In genomic region chr9:134618163-134618822, GRCh38 we compare ENCODE assay signal across 15 cellular contexts. TPM values are rescaled to one million over a fixed set of nuclear protein-coding genes. Genes with fewer than 3 reads are reported as not detected.
DNase-seq lines count a peak whose midpoint lies in the region; ATAC-seq and TF ChIP-seq lines count a peak whose summit lies in the region.
"Had no signal": no experiment of that assay in that cellular context is flagged by ENCODE, and none has a peak within 500 bp of the region (broad histone marks: within the 10 kb centered on the region; RNA-seq: fewer than 3 reads in every experiment).

No MANE protein-coding gene starts in this region.

- H3K4me1 ChIP-seq in upper lobe of right lung = no peaks in the 10 kb centered on the region
- H3K4me1 ChIP-seq: SJSA1 had no signal

- no peak for TF ChIP-seq CTCF in upper lobe of right lung (IDR thresholded peaks at IDR 0.05)

- H3K36me3 Mint-ChIP-seq in T-helper 17 cell (ENCODE audit: low read depth) = no peaks in the 10 kb centered on the region
- H3K36me3 Mint-ChIP-seq: naive B cell had no signal

- no peak overlapping the region for H3K27ac Mint-ChIP-seq in T-helper 17 cell
- H3K27ac Mint-ChIP-seq: naive B cell had no signal

- H3K27me3 Mint-ChIP-seq in T-helper 17 cell = peaks cover 40% of the 10 kb centered on the region

- H3K4me1 Mint-ChIP-seq in T-helper 17 cell = no peaks in the 10 kb centered on the region
- H3K4me1 Mint-ChIP-seq: central memory CD8-positive, alpha-beta T cell; naive B cell had no signal

- H3K27me3 ChIP-seq in upper lobe of right lung = no peaks in the 10 kb centered on the region
- H3K27me3 ChIP-seq: SJSA1 had no signal

- no peaks in the 10 kb centered on the region for H3K9me3 ChIP-seq in upper lobe of right lung
- H3K9me3 ChIP-seq in T-helper 17 cell (ENCODE audit: control insufficient read depth, low read length, poor library complexity, severe bottlenecking) = no peaks in the 10 kb centered on the region

- peak; percentile 7 for DNase-seq in activated naive CD4-positive, alpha-beta T cell treated with anti-CD3 and anti-CD28 coated beads, Interleukin-2, amount 50 U/mL, for 16 hours
- DNase-seq in activated naive CD4-positive, alpha-beta T cell treated with Interleukin-2 at 50 U/mL for 16 hours = no peak
- DNase-seq in ecto neural progenitor cell (ENCODE audit: low spot score) (peak; percentile 36), midbrain (lab: John Stamatoyannopoulos, UW) (peak; percentile 16), upper lobe of right lung (peak; percentile 63), H4 (ENCODE audit: low spot score) (no peak), T-helper 17 cell (no peak)
- no peak for DNase-seq in activated CD4-positive, alpha-beta T cell treated with anti-CD3 and anti-CD28 coated beads, Interleukin-2, amount 50 U/mL, for 4 hours
- DNase-seq: naive B cell, NCI-H1048, T1000 had no signal

- no peaks in the 10 kb centered on the region for H3K36me3 ChIP-seq in upper lobe of right lung
- H3K36me3 ChIP-seq: SJSA1 had no signal

- ATAC-seq in upper lobe of right lung = no peak
- ATAC-seq in T-helper 17 cell = no peak
- ATAC-seq: stimulated activated naive CD8-positive, alpha-beta T cell treated with anti-CD3 and anti-CD28 coated beads, Interleukin-15, Interleukin-2, amounts not matched to agents 100 U/mL and 50 U/mL, for 24 hours had no signal

- intact Hi-C loops in upper lobe of right lung (cut with DNase I) = no loop called here

- H3K4me3 ChIP-seq in upper lobe of right lung = no peak overlapping the region
- H3K4me3 ChIP-seq: SJSA1 had no signal

- no peak overlapping the region for H3K27ac ChIP-seq in upper lobe of right lung
- H3K27ac ChIP-seq: SJSA1 had no signal

- no peak overlapping the region for H3K4me3 Mint-ChIP-seq in T-helper 17 cell
- H3K4me3 Mint-ChIP-seq: central memory CD8-positive, alpha-beta T cell had no signal

RNA-seq across cellular contexts. Expression of gene COL5A1, which starts 23.3 kb away (rescaled TPM):
- total RNA-seq in upper lobe of right lung (37.8 TPM), T-helper 17 cell (1 to 10 TPM; 3.3 to 4.2 TPM)
- total RNA-seq in H4 (2014; rRNA removed; shearing (Covaris generic)) = 26.8 and 32.1 TPM in 2 replicates
- total RNA-seq: activated CD8-positive, alpha-beta memory T cell treated with anti-CD3 and anti-CD28 coated beads for 36 hours had no signal

Comparison
In these comparisons a context has a peak if more than half of its experiments do, and no peak if none do; other contexts are left out.
1. DNase-seq: peak in activated naive CD4-positive, alpha-beta T cell treated with anti-CD3 and anti-CD28 coated beads, Interleukin-2, amount 50 U/mL, for 16 hours (single experiment), ecto neural progenitor cell (single experiment), midbrain (single experiment) and upper lobe of right lung (single experiment); none in activated naive CD4-positive, alpha-beta T cell treated with Interleukin-2 at 50 U/mL for 16 hours (single experiment), H4 (single experiment), activated CD4-positive, alpha-beta T cell treated with anti-CD3 and anti-CD28 coated beads, Interleukin-2, amount 50 U/mL, for 4 hours (0 of 2) and T-helper 17 cell (0 of 3).